ENCODE assay signal across 16 cellular contexts in the genomic region with DNA sequence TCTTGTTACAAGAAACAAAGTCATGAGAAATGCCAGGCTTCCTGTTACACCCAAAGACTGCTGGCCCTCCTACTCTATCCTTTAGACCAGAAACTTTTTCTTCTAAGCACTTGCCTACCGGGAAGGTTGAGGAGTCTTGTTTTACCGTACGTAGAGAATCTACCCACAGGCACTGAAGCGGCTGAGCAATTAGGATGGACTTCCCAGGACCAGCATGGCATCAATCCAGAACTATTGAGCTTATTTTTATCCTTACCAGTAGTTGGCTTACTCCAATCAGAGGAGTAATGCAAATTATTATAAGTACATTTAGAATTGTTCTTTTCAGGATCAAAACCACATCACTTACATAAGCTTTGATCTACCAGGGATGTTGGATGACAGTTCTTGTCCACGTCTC. TPM values are rescaled to one million over a fixed set of nuclear protein-coding genes. Genes with fewer than 3 reads are reported as not detected.
DNase-seq lines count a peak whose midpoint lies in the region; ATAC-seq and TF ChIP-seq lines count a peak whose summit lies in the region.
"Had no signal": no experiment of that assay in that cellular context is flagged by ENCODE, and none has a peak within 500 bp of the region (broad histone marks: within the 10 kb centered on the region; RNA-seq: fewer than 3 reads in every experiment).

No MANE protein-coding gene starts in this region.

- no peak overlapping the region for H2BK120ac ChIP-seq in trophoblast cell (ENCODE audit: insufficient read depth, low read length, poor library complexity)

- H3K27me3 Mint-ChIP-seq in T-helper 17 cell = no peaks in the 10 kb centered on the region
- H3K27me3 Mint-ChIP-seq: B cell; CD4-positive, CD25-positive, alpha-beta regulatory T cell had no signal

- H3K9me3 ChIP-seq in heart left ventricle = no peaks in the 10 kb centered on the region
- no peaks in the 10 kb centered on the region for H3K9me3 ChIP-seq in T-helper 17 cell (ENCODE audit: control insufficient read depth, low read length, poor library complexity, severe bottlenecking)
- H3K9me3 ChIP-seq in gastroesophageal sphincter = no peaks in the 10 kb centered on the region
- H3K9me3 ChIP-seq in testis = no peaks in the 10 kb centered on the region
- H3K9me3 ChIP-seq in trophoblast cell (ENCODE audit: insufficient read depth, low read depth, low read length) = no peaks in the 10 kb centered on the region

- peak overlapping the region; percentile 67 for H3K27ac Mint-ChIP-seq in T-helper 17 cell
- H3K27ac Mint-ChIP-seq: B cell, H9 had no signal

- H3K4me1 ChIP-seq in heart left ventricle (peaks cover 0 to 7% (median 0%) of the 10 kb centered on the region in 12 donors), gastroesophageal sphincter (peaks cover 0 to 13% (median 0%) of the 10 kb centered on the region in 3 donors), testis (peaks cover 23% of the 10 kb centered on the region), trophoblast cell (ENCODE audit: control insufficient read depth in 1 of 2, insufficient read depth in 2 of 2, low read length in 2 of 2) (no peaks in the 10 kb centered on the region)

- no peak overlapping the region for H3K18ac ChIP-seq in trophoblast cell (ENCODE audit: low read length)

- H3K4me3 ChIP-seq in heart left ventricle = no peak overlapping the region
- no peak overlapping the region for H3K4me3 ChIP-seq in gastroesophageal sphincter
- no peak overlapping the region for H3K4me3 ChIP-seq in testis
- H3K4me3 ChIP-seq in trophoblast cell (ENCODE audit: low read depth, low read length) = no peak overlapping the region

- no peak overlapping the region for H3K14ac ChIP-seq in trophoblast cell (ENCODE audit: low read length)

- H3K4me2 ChIP-seq in trophoblast cell (ENCODE audit: low read length) = no peak overlapping the region

- no peaks in the 10 kb centered on the region for H3K79me2 ChIP-seq in trophoblast cell (ENCODE audit: control insufficient read depth, insufficient read depth, low read length, poor library complexity)

- ATAC-seq in heart left ventricle = peak in 3 of 4 donors; percentile 33 to 41 (median 33)
- no peak for ATAC-seq in left cardiac atrium
- ATAC-seq in T-helper 17 cell = no peak
- ATAC-seq in gastroesophageal sphincter = no peak

- TF ChIP-seq POLR2A in heart left ventricle (IDR thresholded peaks at IDR 0.05) (no peak), gastroesophageal sphincter (IDR thresholded peaks at IDR 0.05) (no peak), testis (IDR thresholded peaks at IDR 0.05) (no peak)

- H3K27me3 ChIP-seq in heart left ventricle (no peaks in the 10 kb centered on the region), gastroesophageal sphincter (no peaks in the 10 kb centered on the region), testis (no peaks in the 10 kb centered on the region), trophoblast cell (ENCODE audit: insufficient read depth, low read length) (no peaks in the 10 kb centered on the region)

- no peak for TF ChIP-seq CTCF in heart left ventricle (IDR thresholded peaks at IDR 0.05)
- no peak for TF ChIP-seq CTCF in gastroesophageal sphincter (IDR thresholded peaks at IDR 0.05)
- no peak for TF ChIP-seq CTCF in testis (IDR thresholded peaks at IDR 0.05)

- no peak overlapping the region for H2BK12ac ChIP-seq in trophoblast cell (ENCODE audit: low read length)

- H4K12ac ChIP-seq in trophoblast cell (ENCODE audit: low read depth, low read length) = no peak overlapping the region

- H2AFZ ChIP-seq in trophoblast cell (ENCODE audit: insufficient read depth, low read length, poor library complexity) = no peak overlapping the region

- H4K8ac ChIP-seq in trophoblast cell (ENCODE audit: low read depth, low read length) = no peak overlapping the region

- H3K27ac ChIP-seq in heart left ventricle (no peak overlapping the region), gastroesophageal sphincter (peak overlapping the region in 3 of 4 donors; percentile 1 to 25 (median 7)), testis (peak overlapping the region; percentile 5 to 22), trophoblast cell (ENCODE audit: low read depth, low read length) (no peak overlapping the region)

- TF ChIP-seq EP300 in gastroesophageal sphincter (IDR thresholded peaks at IDR 0.05) = no peak

- peaks cover 2 to 100% (median 100%) of the 10 kb centered on the region in 9 donors for H3K36me3 ChIP-seq in heart left ventricle
- H3K36me3 ChIP-seq in gastroesophageal sphincter = peaks cover 16 to 100% of the 10 kb centered on the region in 2 donors
- H3K36me3 ChIP-seq in testis (ENCODE audit: low read depth, missing control alignments) = no peaks in the 10 kb centered on the region
- H3K36me3 ChIP-seq in trophoblast cell (ENCODE audit: control insufficient read depth in 1 of 2, insufficient read depth in 2 of 2, low read length in 2 of 2) = peaks cover 27 to 57% of the 10 kb centered on the region in 2 experiments

- no peak overlapping the region for H3K4me3 Mint-ChIP-seq in T-helper 17 cell
- H3K4me3 Mint-ChIP-seq: B cell; CD4-positive, CD25-positive, alpha-beta regulatory T cell; H9 had no signal

- H3K4me1 Mint-ChIP-seq in T-helper 17 cell = peaks cover 4% of the 10 kb centered on the region
- H3K4me1 Mint-ChIP-seq: B cell, H9 had no signal

- no peak overlapping the region for H3K4ac ChIP-seq in trophoblast cell (ENCODE audit: low read depth, low read length)

- H2BK5ac ChIP-seq in trophoblast cell (ENCODE audit: low read depth, low read length, poor library complexity) = no peak overlapping the region

- no peak overlapping the region for H3K9ac ChIP-seq in trophoblast cell (ENCODE audit: low read length)

- no peak overlapping the region for H4K91ac ChIP-seq in trophoblast cell (ENCODE audit: low read depth, low read length)

- intact Hi-C loops in heart left ventricle (cut with DNase I) = loop anchor here in 2 of 10 donors (2.0 to 10.0 kb wide), 2 partner anchors 28 to 112 kb away; no protein-coding TSS in a partner anchor
- intact Hi-C loops in left cardiac atrium (cut with DNase I) = no loop called here
- intact Hi-C loops in testis (cut with DNase I; ENCODE audit: low total_unique reads) = no loop called here

- no peaks in the 10 kb centered on the region for H3K79me1 ChIP-seq in trophoblast cell (ENCODE audit: low read length)

- 63 to 78% (median 67%) methylated on average over 5 of the region's 5 CpGs for WGBS in heart left ventricle, 4 donors
- WGBS in gastroesophageal sphincter (ENCODE audit: low coverage in 1 of 2), 2 donors = 84 to 91% methylated on average over 4 to 5 of the region's 5 CpGs
- WGBS in testis, 2 donors = 81 to 87% methylated on average over 5 of the region's 5 CpGs
- no CpG with 5 or more reads among the region's 5 CpGs for WGBS in trophoblast cell (ENCODE audit: extremely low coverage, insufficient coverage, insufficient read length)

- H3K36me3 Mint-ChIP-seq in T-helper 17 cell (ENCODE audit: low read depth) = peaks cover 14% of the 10 kb centered on the region

- DNase-seq in heart left ventricle (no peak), left cardiac atrium (no peak), T-helper 17 cell (no peak), testis (no peak), trophoblast cell (no peak)
- DNase-seq in activated CD4-positive, CD25-positive, alpha-beta regulatory T cell treated with anti-CD3 and anti-CD28 coated beads, Interleukin-2, amount 50 U/mL, for 72 hours = no peak
- DNase-seq: CD4-positive, CD25-positive, alpha-beta regulatory T cell; H9; Karpas-422; MM.1S; NCI-H1092 treated with DMSO at 0.1 percent for 48 hours; NCI-H2081 treated with DMSO at 0.1 percent for 48 hours; NCI-H510A treated with DMSO at 0.1 percent for 48 hours; NCI-H82 had no signal

- no peak overlapping the region for H3K23ac ChIP-seq in trophoblast cell (ENCODE audit: low read length)

- no peak overlapping the region for H2AK5ac ChIP-seq in trophoblast cell (ENCODE audit: low read length)

RNA-seq across cellular contexts. Expression of a gene that starts 25.6 kb away (rescaled TPM):
- total RNA-seq in heart left ventricle = 10 to 100 TPM in 7 of 9 donors, 1 to 10 TPM in 2; 9.4 to 25.1 (median 13.1) TPM
- 10 to 100 TPM; 10.6 to 15.4 TPM for polyA plus RNA-seq in heart left ventricle
- total RNA-seq in left cardiac atrium = 10 to 100 TPM; 13.6 to 21.8 TPM
- total RNA-seq in T-helper 17 cell = 100 to 1,000 TPM; 130 to 143 TPM
- total RNA-seq in gastroesophageal sphincter = 10 to 100 TPM; 18.6 to 52.0 (median 33.2) TPM
- total RNA-seq in testis = 10 to 100 TPM; 73.6 to 93.5 TPM
- polyA plus RNA-seq in testis (ENCODE audit: insufficient read depth, low read depth, low replicate concordance) = 54.1 TPM
- polyA plus RNA-seq in trophoblast cell (2013) = 36.1 and 37.4 TPM in 2 replicates

RNA-seq across cellular contexts. Expression of a gene that starts 26.3 kb away (rescaled TPM):
- 100 to 1,000 TPM; 183 to 521 (median 332) TPM for total RNA-seq in heart left ventricle
- 100 to 1,000 TPM; 254 to 382 TPM for polyA plus RNA-seq in heart left ventricle
- 100 to 1,000 TPM; 390 to 549 TPM for total RNA-seq in left cardiac atrium
- total RNA-seq in T-helper 17 cell = 1,000 to 10,000 TPM; 2,533 to 2,679 TPM
- total RNA-seq in gastroesophageal sphincter = 100 to 1,000 TPM; 585 to 908 (median 632) TPM
- total RNA-seq in testis = 100 to 1,000 TPM; 557 to 697 TPM
- polyA plus RNA-seq in testis (ENCODE audit: insufficient read depth, low read depth, low replicate concordance) = 516 TPM
- polyA plus RNA-seq in trophoblast cell (2013) = 580 and 586 TPM in 2 replicates

RNA-seq across cellular contexts. Expression of a gene that starts 35.6 kb away (rescaled TPM):
- 1 to 10 TPM; 1.4 to 8.7 (median 5.7) TPM for total RNA-seq in heart left ventricle
- polyA plus RNA-seq in heart left ventricle = 1 to 10 TPM; 5.4 to 5.9 TPM
- 1 to 10 TPM; 6.6 to 7.7 TPM for total RNA-seq in left cardiac atrium
- 10 to 100 TPM; 37.1 to 39.0 TPM for total RNA-seq in T-helper 17 cell
- 10 to 100 TPM in 1 of 4 donors, 1 to 10 TPM in 3; 1.4 to 12.6 (median 6.6) TPM for total RNA-seq in gastroesophageal sphincter
- 10 to 100 TPM; 19.0 to 29.7 TPM for total RNA-seq in testis
- 47.1 TPM for polyA plus RNA-seq in testis (ENCODE audit: insufficient read depth, low read depth, low replicate concordance)
- polyA plus RNA-seq in trophoblast cell (2013) = 7.7 and 8.4 TPM in 2 replicates

Comparison
In these comparisons a context has a peak if more than half of its experiments do, and no peak if none do; other contexts are left out.
1. ATAC-seq: peak in heart left ventricle (3 of 4); none in left cardiac atrium (0 of 2), T-helper 17 cell (single experiment) and gastroesophageal sphincter (single experiment).
2. H3K27ac ChIP-seq: peak in gastroesophageal sphincter (3 of 4) and testis (2 of 2); none in heart left ventricle (0 of 12) and trophoblast cell (single experiment).